ENCODE assay signal across 19 cellular contexts in genomic region chr10:394061-394438, GRCh38.
A peak's percentile ranks its signal among the peaks of the same experiment; 100 is the strongest.
DNase-seq lines count a peak whose midpoint lies in the region; ATAC-seq and TF ChIP-seq lines count a peak whose summit lies in the region.
"Had no signal": no experiment of that assay in that cellular context is flagged by ENCODE, and none has a peak within 500 bp of the region (broad histone marks: within the 10 kb centered on the region; RNA-seq: fewer than 3 reads in every experiment).

No MANE protein-coding gene starts in this region.

- DNase-seq in Karpas-422 (no peak), chondrocyte (ENCODE audit: low spot score) (no peak), naive B cell (no peak), prostate gland (ENCODE audit: low spot score) (no peak), esophagus squamous epithelium (lab: John Stamatoyannopoulos, UW) (no peak), HUDEP-2 (lab: John Stamatoyannopoulos, UW; ENCODE audit: unreplicated experiment in 76 of 76) (no peak)
- no peak for DNase-seq in stimulated activated effector memory CD8-positive, alpha-beta T cell treated with anti-CD3 and anti-CD28 coated beads, Interleukin-12 subunit alpha, Interleukin-12 subunit beta, amount 100 ng/mL, for 72 hours (ENCODE audit: low spot score in 2 of 2)
- DNase-seq in activated T-helper 2 cell treated with anti-CD3 and anti-CD28 coated beads, Interferon-gamma antibody, Interleukin-2, Interleukin-4, amounts not matched to agents 10 μg/mL and 5 μg/mL and 100 μg/mL, durations not matched to agents 14 hours and 24 hours and 36 hours (ENCODE audit: low spot score): no peak
- DNase-seq: activated CD4-positive, CD25-positive, alpha-beta regulatory T cell; activated naive CD8-positive, alpha-beta T cell treated with anti-CD3 and anti-CD28 coated beads for 36 hours; activated T-cell treated with anti-CD3 and anti-CD28 coated beads, Interleukin-2, amount 50 U/mL, for 48 hours; CD4-positive, CD25-positive, alpha-beta regulatory T cell; DMS 273 treated with DMSO at 0.1 percent for 48 hours; GDM1; NCI-H146; PC-3; SJCRH30 had no signal

- H3K4me3 Mint-ChIP-seq in chondrocyte (ENCODE audit: unreplicated experiment) (no peak overlapping the region), naive B cell (peak overlapping the region in 1 of 8 donors; percentile 22)
- peak overlapping the region; percentile 40 for H3K4me3 Mint-ChIP-seq in stimulated activated effector memory CD8-positive, alpha-beta T cell treated with anti-CD3 and anti-CD28 coated beads, Interleukin-12 subunit alpha, Interleukin-12 subunit beta, amount 100 ng/mL, for 72 hours
- H3K4me3 Mint-ChIP-seq in activated T-helper 2 cell treated with anti-CD3 and anti-CD28 coated beads, Interferon-gamma antibody, Interleukin-2, Interleukin-4, amounts not matched to agents 10 μg/mL and 5 μg/mL and 100 μg/mL, durations not matched to agents 14 hours and 24 hours and 36 hours (ENCODE audit: low read depth): no peak overlapping the region
- H3K4me3 Mint-ChIP-seq: activated naive CD8-positive, alpha-beta T cell treated with anti-CD3 and anti-CD28 coated beads for 36 hours; CD4-positive, CD25-positive, alpha-beta regulatory T cell; stimulated activated naive CD8-positive, alpha-beta T cell treated with anti-CD3 and anti-CD28 coated beads, Interleukin-15, Interleukin-2, amounts not matched to agents 100 ng/mL and 50 ng/mL, for 24 hours had no signal

- H3K27me3 ChIP-seq in Karpas-422 (ENCODE audit: low read length) (no peaks in the 10 kb centered on the region), prostate gland (replicated peaks; ENCODE audit: insufficient read depth) (no peaks in the 10 kb centered on the region), esophagus squamous epithelium (no peaks in the 10 kb centered on the region)
- H3K27me3 ChIP-seq: breast epithelium, SJCRH30 had no signal

- H3K4me3 ChIP-seq in Karpas-422 (ENCODE audit: low read length): no peak overlapping the region
- H3K4me3 ChIP-seq in prostate gland: no peak overlapping the region
- H3K4me3 ChIP-seq in esophagus squamous epithelium: no peak overlapping the region
- H3K4me3 ChIP-seq: breast epithelium, SJCRH30 had no signal

- no peak for TF ChIP-seq POLR2A in prostate gland (IDR thresholded peaks at IDR 0.05)
- no peak for TF ChIP-seq POLR2A in esophagus squamous epithelium (IDR thresholded peaks at IDR 0.05)

- H3K79me2 ChIP-seq in Karpas-422 (ENCODE audit: low read length): no peaks in the 10 kb centered on the region

- H3K9me3 Mint-ChIP-seq in chondrocyte (ENCODE audit: low read depth) (no peaks in the 10 kb centered on the region), naive B cell (no peaks in the 10 kb centered on the region)
- H3K9me3 Mint-ChIP-seq in stimulated activated effector memory CD8-positive, alpha-beta T cell treated with anti-CD3 and anti-CD28 coated beads, Interleukin-12 subunit alpha, Interleukin-12 subunit beta, amount 100 ng/mL, for 72 hours: no peaks in the 10 kb centered on the region
- no peaks in the 10 kb centered on the region for H3K9me3 Mint-ChIP-seq in activated T-helper 2 cell treated with anti-CD3 and anti-CD28 coated beads, Interferon-gamma antibody, Interleukin-2, Interleukin-4, amounts not matched to agents 10 μg/mL and 5 μg/mL and 100 μg/mL, durations not matched to agents 14 hours and 24 hours and 36 hours
- H3K9me3 Mint-ChIP-seq: activated naive CD8-positive, alpha-beta T cell treated with anti-CD3 and anti-CD28 coated beads for 36 hours; stimulated activated naive CD8-positive, alpha-beta T cell treated with anti-CD3 and anti-CD28 coated beads, Interleukin-15, Interleukin-2, amounts not matched to agents 100 ng/mL and 50 ng/mL, for 24 hours had no signal

- ATAC-seq in naive B cell (ENCODE audit: low read depth in 2 of 2): no peak
- ATAC-seq in stimulated activated effector memory CD8-positive, alpha-beta T cell treated with anti-CD3 and anti-CD28 coated beads, Interleukin-12 subunit alpha, Interleukin-12 subunit beta, amount 100 ng/mL, for 72 hours: no peak
- ATAC-seq: PC-3 had no signal

- H3K4me1 ChIP-seq in Karpas-422 (ENCODE audit: low read length) (no peaks in the 10 kb centered on the region), prostate gland (replicated peaks) (no peaks in the 10 kb centered on the region), esophagus squamous epithelium (peaks cover 0 to 21% (median 0%) of the 10 kb centered on the region in 3 donors)
- H3K4me1 ChIP-seq: SJCRH30 had no signal

- H2AFZ ChIP-seq in Karpas-422 (ENCODE audit: low read length): peak overlapping the region; percentile 36; the same call in 1 of the 2 replicates

- intact Hi-C loops in prostate gland (cut with DNase I): no loop called here
- intact Hi-C loops in esophagus squamous epithelium (cut with DNase I): no loop called here
- intact Hi-C loops in activated T-helper 2 cell treated with anti-CD3 and anti-CD28 coated beads, Interferon-gamma antibody, Interleukin-2, Interleukin-4, amounts not matched to agents 10 μg/mL and 5 μg/mL and 100 μg/mL, durations not matched to agents 14 hours and 24 hours and 36 hours (cut with micrococcal nuclease): no loop called here

- no peak overlapping the region for H3K9ac ChIP-seq in Karpas-422 (ENCODE audit: low read length)

- H3K36me3 ChIP-seq in Karpas-422 (ENCODE audit: insufficient read depth, low read length) (no peaks in the 10 kb centered on the region), prostate gland (no peaks in the 10 kb centered on the region), esophagus squamous epithelium (peaks cover 0 to 18% (median 0%) of the 10 kb centered on the region in 3 donors)
- H3K36me3 ChIP-seq: breast epithelium, SJCRH30 had no signal

- H3K36me3 Mint-ChIP-seq in chondrocyte (ENCODE audit: low read depth) (peaks cover 8% of the 10 kb centered on the region), naive B cell (no peaks in the 10 kb centered on the region)
- H3K36me3 Mint-ChIP-seq in stimulated activated effector memory CD8-positive, alpha-beta T cell treated with anti-CD3 and anti-CD28 coated beads, Interleukin-12 subunit alpha, Interleukin-12 subunit beta, amount 100 ng/mL, for 72 hours: no peaks in the 10 kb centered on the region
- no peaks in the 10 kb centered on the region for H3K36me3 Mint-ChIP-seq in activated T-helper 2 cell treated with anti-CD3 and anti-CD28 coated beads, Interferon-gamma antibody, Interleukin-2, Interleukin-4, amounts not matched to agents 10 μg/mL and 5 μg/mL and 100 μg/mL, durations not matched to agents 14 hours and 24 hours and 36 hours (ENCODE audit: low read depth)
- H3K36me3 Mint-ChIP-seq: activated naive CD8-positive, alpha-beta T cell treated with anti-CD3 and anti-CD28 coated beads for 36 hours had no signal

- H3K27ac ChIP-seq in Karpas-422 (ENCODE audit: low read length): no peak overlapping the region
- H3K27ac ChIP-seq in prostate gland: no peak overlapping the region
- H3K27ac ChIP-seq in esophagus squamous epithelium: peak overlapping the region in 2 of 4 donors; percentile 58 to 63
- H3K27ac ChIP-seq: SJCRH30 had no signal

- no peaks in the 10 kb centered on the region for H4K20me1 ChIP-seq in Karpas-422 (ENCODE audit: insufficient read depth, low read depth, low read length)

- H3K27ac Mint-ChIP-seq in chondrocyte (ENCODE audit: unreplicated experiment) (peak overlapping the region; percentile 59), naive B cell (peak overlapping the region in 4 of 6 donors; percentile 5 to 84 (median 52))
- H3K27ac Mint-ChIP-seq in stimulated activated effector memory CD8-positive, alpha-beta T cell treated with anti-CD3 and anti-CD28 coated beads, Interleukin-12 subunit alpha, Interleukin-12 subunit beta, amount 100 ng/mL, for 72 hours: peak overlapping the region; percentile 83
- no peak overlapping the region for H3K27ac Mint-ChIP-seq in activated T-helper 2 cell treated with anti-CD3 and anti-CD28 coated beads, Interferon-gamma antibody, Interleukin-2, Interleukin-4, amounts not matched to agents 10 μg/mL and 5 μg/mL and 100 μg/mL, durations not matched to agents 14 hours and 24 hours and 36 hours
- H3K27ac Mint-ChIP-seq: CD4-positive, CD25-positive, alpha-beta regulatory T cell; stimulated activated naive CD8-positive, alpha-beta T cell treated with anti-CD3 and anti-CD28 coated beads, Interleukin-15, Interleukin-2, amounts not matched to agents 100 ng/mL and 50 ng/mL, for 24 hours had no signal

- peaks cover 5% of the 10 kb centered on the region for H3K4me1 Mint-ChIP-seq in chondrocyte (ENCODE audit: low read depth)
- peaks cover 5 to 14% (median 6%) of the 10 kb centered on the region in 3 donors for H3K4me1 Mint-ChIP-seq in naive B cell
- H3K4me1 Mint-ChIP-seq in stimulated activated effector memory CD8-positive, alpha-beta T cell treated with anti-CD3 and anti-CD28 coated beads, Interleukin-12 subunit alpha, Interleukin-12 subunit beta, amount 100 ng/mL, for 72 hours: peaks cover 11% of the 10 kb centered on the region
- no peaks in the 10 kb centered on the region for H3K4me1 Mint-ChIP-seq in activated T-helper 2 cell treated with anti-CD3 and anti-CD28 coated beads, Interferon-gamma antibody, Interleukin-2, Interleukin-4, amounts not matched to agents 10 μg/mL and 5 μg/mL and 100 μg/mL, durations not matched to agents 14 hours and 24 hours and 36 hours (ENCODE audit: low read depth)
- H3K4me1 Mint-ChIP-seq: activated naive CD8-positive, alpha-beta T cell treated with anti-CD3 and anti-CD28 coated beads for 36 hours; CD4-positive, CD25-positive, alpha-beta regulatory T cell had no signal

- H3K9me3 ChIP-seq in Karpas-422 (ENCODE audit: low read length) (no peaks in the 10 kb centered on the region), prostate gland (no peaks in the 10 kb centered on the region), esophagus squamous epithelium (no peaks in the 10 kb centered on the region)
- H3K9me3 ChIP-seq: breast epithelium, SJCRH30 had no signal

- no peaks in the 10 kb centered on the region for H3K9me2 ChIP-seq in Karpas-422 (replicated peaks; ENCODE audit: insufficient read depth, low read length)

- WGBS in prostate gland: 98% methylated on average over 11 of the region's 11 CpGs
- 91 to 96% methylated on average over 8 to 10 of the region's 11 CpGs for WGBS in esophagus squamous epithelium, 2 donors

- H3K27me3 Mint-ChIP-seq in chondrocyte (ENCODE audit: low read depth) (no peaks in the 10 kb centered on the region), naive B cell (peaks cover 0 to 4% (median 0%) of the 10 kb centered on the region in 3 donors)
- no peaks in the 10 kb centered on the region for H3K27me3 Mint-ChIP-seq in activated T-helper 2 cell treated with anti-CD3 and anti-CD28 coated beads, Interferon-gamma antibody, Interleukin-2, Interleukin-4, amounts not matched to agents 10 μg/mL and 5 μg/mL and 100 μg/mL, durations not matched to agents 14 hours and 24 hours and 36 hours (ENCODE audit: low read depth)
- H3K27me3 Mint-ChIP-seq: activated naive CD8-positive, alpha-beta T cell treated with anti-CD3 and anti-CD28 coated beads for 36 hours; CD4-positive, CD25-positive, alpha-beta regulatory T cell; stimulated activated naive CD8-positive, alpha-beta T cell treated with anti-CD3 and anti-CD28 coated beads, Interleukin-15, Interleukin-2, amounts not matched to agents 100 ng/mL and 50 ng/mL, for 24 hours had no signal

- no peak overlapping the region for H3K4me2 ChIP-seq in Karpas-422 (ENCODE audit: low read depth, low read length, poor library complexity, severe bottlenecking)

- TF ChIP-seq CTCF in chondrocyte (IDR thresholded peaks at IDR 0.05) (no peak), prostate gland (IDR thresholded peaks at IDR 0.05) (no peak), esophagus squamous epithelium (IDR thresholded peaks at IDR 0.05) (no peak)
